ENCODE assay signal across 10 cellular contexts in genomic region chr2:241187835-241188234, GRCh38. TPM values are rescaled to one million over a fixed set of nuclear protein-coding genes. Genes with fewer than 3 reads are reported as not detected.
"Had no signal": no experiment of that assay in that cellular context is flagged by ENCODE, and none has a peak within 500 bp of the region (broad histone marks: within the 10 kb centered on the region; RNA-seq: fewer than 3 reads in every experiment).

No MANE protein-coding gene starts in this region.

- H3K27ac Mint-ChIP-seq: activated T-helper 17 cell treated with anti-CD3 and anti-CD28 coated beads, Interleukin-2, amount 50 U/mL, for 72 hours had no signal

- H3K9me3 ChIP-seq: ovary had no signal

- H3K4me3 Mint-ChIP-seq: activated T-helper 17 cell treated with anti-CD3 and anti-CD28 coated beads, Interleukin-2, amount 50 U/mL, for 72 hours had no signal

- H3K4me1 Mint-ChIP-seq: activated T-helper 17 cell treated with anti-CD3 and anti-CD28 coated beads, Interleukin-2, amount 50 U/mL, for 72 hours had no signal

- ATAC-seq: activated T-helper 17 cell treated with anti-CD3 and anti-CD28 coated beads, Interleukin-2, amount 50 U/mL, for 72 hours had no signal

- H3K27me3 ChIP-seq: ovary had no signal

- DNase-seq: activated CD4-positive, alpha-beta T cell treated with anti-CD3 and anti-CD28 coated beads, Interleukin-2, amount 50 U/mL, for 48 hours; activated naive CD4-positive, alpha-beta T cell treated with Interleukin-2 at 50 U/mL for 16 hours; aorta; cerebellar nuclear complex; effector memory CD4-positive, alpha-beta T cell; foreskin melanocyte; ovary; stimulated activated CD4-positive, alpha-beta T cell treated with anti-CD3 and anti-CD28 coated beads, Interleukin-1b, Interleukin-23, amount 100 ng/mL, for 48 hours had no signal

- H3K4me3 ChIP-seq: ovary had no signal

- H3K27me3 Mint-ChIP-seq: activated T-helper 17 cell treated with anti-CD3 and anti-CD28 coated beads, Interleukin-2, amount 50 U/mL, for 72 hours had no signal

- H3K36me3 ChIP-seq: ovary had no signal

- H3K27ac ChIP-seq: ovary had no signal

RNA-seq across cellular contexts. Expression of gene ANO7, which starts 0.6 kb away (rescaled TPM):
- polyA plus RNA-seq: neural cell had no signal
